In the genomic region with DNA sequence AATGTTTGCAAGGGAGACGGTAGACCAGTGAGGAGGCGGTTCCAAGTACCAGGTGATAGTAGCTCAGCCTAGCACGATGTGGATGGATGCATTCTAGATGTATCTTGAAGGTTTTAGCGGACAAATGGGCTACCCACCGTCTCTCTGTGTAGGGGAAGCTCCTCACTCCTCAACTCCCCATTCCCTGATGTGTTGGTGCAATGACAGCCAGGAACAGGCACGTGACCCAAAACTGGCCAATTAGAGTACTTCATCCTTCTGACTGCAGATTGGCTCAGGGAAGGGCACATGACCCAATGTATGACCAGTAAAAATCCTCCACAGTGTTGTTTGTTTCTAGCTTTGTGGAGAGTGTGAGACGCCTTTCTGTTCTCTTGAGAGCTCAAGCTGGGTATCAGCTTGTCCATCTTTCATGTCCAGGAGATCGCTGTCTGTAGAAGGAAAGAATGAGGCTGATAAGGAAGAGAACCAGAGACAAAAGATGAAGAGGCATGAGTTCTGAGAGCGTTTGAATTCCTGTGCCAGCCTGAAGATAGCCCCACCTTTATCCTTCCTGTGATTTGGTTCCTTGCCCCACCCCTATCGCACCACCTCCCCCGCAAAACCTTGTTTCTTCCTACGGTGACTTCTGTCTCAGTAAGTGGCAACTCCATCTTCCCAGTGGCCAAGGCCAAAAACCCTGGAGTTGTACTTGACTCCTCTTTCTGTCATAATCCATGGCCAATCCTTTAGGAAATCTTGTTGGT, we compare ENCODE assay signal across 9 cellular contexts. TPM values are rescaled to one million over a fixed set of nuclear protein-coding genes. Genes with fewer than 3 reads are reported as not detected.
DNase-seq lines count a peak whose midpoint lies in the region; ATAC-seq and TF ChIP-seq lines count a peak whose summit lies in the region.
"Had no signal": no experiment of that assay in that cellular context is flagged by ENCODE, and none has a peak within 500 bp of the region (broad histone marks: within the 10 kb centered on the region; RNA-seq: fewer than 3 reads in every experiment).

No MANE protein-coding gene starts in this region.

- H3K4me1 Mint-ChIP-seq in activated T-cell treated with anti-CD3 and anti-CD28 coated beads, Interleukin-2, amount 50 U/mL, for 24 hours (ENCODE audit: low read depth): peaks cover 21% of the 10 kb centered on the region

- TF ChIP-seq CTCF in tibial artery (IDR thresholded peaks at IDR 0.05): no peak

- no peaks in the 10 kb centered on the region for H3K9me3 ChIP-seq in tibial artery

- no peaks in the 10 kb centered on the region for H3K36me3 ChIP-seq in tibial artery

- H3K36me3 Mint-ChIP-seq in activated T-cell treated with anti-CD3 and anti-CD28 coated beads, Interleukin-2, amount 50 U/mL, for 24 hours (ENCODE audit: low read depth): peaks cover 2% of the 10 kb centered on the region
- H3K36me3 Mint-ChIP-seq: activated naive CD4-positive, alpha-beta T cell treated with anti-CD3 and anti-CD28 coated beads, Interleukin-2, amount 50 U/mL, for 24 hours had no signal

- peak; percentile 28 for ATAC-seq in HG03135 (IDR thresholded peaks at IDR 0.05; ENCODE audit: unreplicated experiment)
- ATAC-seq in HG03521 (IDR thresholded peaks at IDR 0.05; ENCODE audit: unreplicated experiment): no peak

- peak overlapping the region; percentile 82 to 86 for H3K27ac ChIP-seq in tibial artery

- peaks cover 0 to 40% (median 35%) of the 10 kb centered on the region in 4 donors for H3K4me1 ChIP-seq in tibial artery

- H3K27me3 ChIP-seq in tibial artery: no peaks in the 10 kb centered on the region

- H3K27ac Mint-ChIP-seq in activated T-cell treated with anti-CD3 and anti-CD28 coated beads, Interleukin-2, amount 50 U/mL, for 24 hours: no peak overlapping the region
- H3K27ac Mint-ChIP-seq: activated naive CD4-positive, alpha-beta T cell treated with anti-CD3 and anti-CD28 coated beads, Interleukin-2, amount 50 U/mL, for 24 hours had no signal

- intact Hi-C loops in tibial artery (cut with DNase I; ENCODE audit: low total_unique reads): loop anchor here (10.0 kb wide), 1 partner anchor 103 kb away; a partner anchor contains a TSS

- no peaks in the 10 kb centered on the region for H3K27me3 Mint-ChIP-seq in activated T-cell treated with anti-CD3 and anti-CD28 coated beads, Interleukin-2, amount 50 U/mL, for 24 hours
- H3K27me3 Mint-ChIP-seq: activated naive CD4-positive, alpha-beta T cell treated with anti-CD3 and anti-CD28 coated beads, Interleukin-2, amount 50 U/mL, for 24 hours had no signal

- peak overlapping the region; percentile 39 to 47 for H3K4me3 ChIP-seq in tibial artery

- no peaks in the 10 kb centered on the region for H3K9me3 Mint-ChIP-seq in activated T-cell treated with anti-CD3 and anti-CD28 coated beads, Interleukin-2, amount 50 U/mL, for 24 hours
- H3K9me3 Mint-ChIP-seq: activated naive CD4-positive, alpha-beta T cell treated with anti-CD3 and anti-CD28 coated beads, Interleukin-2, amount 50 U/mL, for 24 hours had no signal

- no peak overlapping the region for H3K4me3 Mint-ChIP-seq in activated T-cell treated with anti-CD3 and anti-CD28 coated beads, Interleukin-2, amount 50 U/mL, for 24 hours
- H3K4me3 Mint-ChIP-seq: activated naive CD4-positive, alpha-beta T cell treated with anti-CD3 and anti-CD28 coated beads, Interleukin-2, amount 50 U/mL, for 24 hours had no signal

- DNase-seq in GM04504 (ENCODE audit: low read depth) (peak; percentile 72), NCI-H748 (lab: John Stamatoyannopoulos, UW; ENCODE audit: unreplicated experiment) (peak; percentile 98), fibroblast of gingiva (ENCODE audit: low read depth) (peak; percentile 84), mucosa of gallbladder (ENCODE audit: low spot score) (peak; percentile 94), tibial artery (peak; percentile 92 to 93)
- peak; percentile 60 for DNase-seq in activated T-cell treated with anti-CD3 and anti-CD28 coated beads, Interleukin-2, amount 50 U/mL, for 24 hours

RNA-seq across cellular contexts. Expression of a gene that starts 2.3 kb away (rescaled TPM):
- 12.4 TPM for total RNA-seq in mucosa of gallbladder

RNA-seq across cellular contexts. Expression of a gene that starts 16.1 kb away (rescaled TPM):
- total RNA-seq in mucosa of gallbladder: 22.5 TPM

RNA-seq across cellular contexts. Expression of a gene that starts 18.1 kb away (rescaled TPM):
- 1.9 TPM for total RNA-seq in mucosa of gallbladder

RNA-seq across cellular contexts. Expression of a gene that starts 29.5 kb away (rescaled TPM):
- total RNA-seq in mucosa of gallbladder: 73.8 TPM

RNA-seq across cellular contexts. Expression of a gene that starts 40.0 kb away (rescaled TPM):
- total RNA-seq in mucosa of gallbladder: 123 TPM
